In genomic region chr14:82238649-82239048, GRCh38 we compare ENCODE assay signal across 6 cellular contexts.
"Had no signal": no experiment of that assay in that cellular context is flagged by ENCODE, and none has a peak within 500 bp of the region (broad histone marks: within the 10 kb centered on the region; RNA-seq: fewer than 3 reads in every experiment).

No MANE protein-coding gene starts in this region.

- H2AFZ ChIP-seq: GM23338 had no signal

- DNase-seq: H9, HCEC 1CT had no signal

- ATAC-seq: GM23338 had no signal

- H3K4me3 ChIP-seq: GM23338 had no signal

- H3K4me2 ChIP-seq: GM23338 had no signal

- FAIRE-seq: H1, H54, HTR-8/SVneo had no signal
